1 cellular context compared by ENCODE assay signal in the genomic region with DNA sequence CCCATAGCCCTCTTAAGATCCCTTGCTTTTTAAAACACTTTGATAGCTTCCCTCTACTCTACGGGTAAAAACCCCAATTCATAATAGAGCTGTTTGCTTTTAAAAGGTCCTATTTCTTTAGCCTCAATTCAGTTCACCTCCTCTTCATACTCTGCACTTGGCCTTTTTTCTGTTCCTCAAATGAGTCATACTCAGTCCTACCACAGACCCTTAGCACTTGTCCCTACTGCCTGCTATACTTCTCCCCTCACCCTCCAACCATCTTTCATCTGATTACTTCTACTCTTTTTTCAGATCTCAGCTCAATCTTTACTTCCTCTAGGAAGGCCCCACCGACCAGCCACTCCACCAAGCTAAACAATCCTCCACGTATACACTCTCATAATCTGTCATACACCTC.
TF ChIP-seq lines count a peak whose summit lies in the region.

No MANE protein-coding gene starts in this region.

TF ChIP-seq in WTC11, 78 proteins besides CTCF, POLR2A, EP300 and RAD21:
- TF ChIP-seq IRF2 (CRISPR knock-in tag; IDR thresholded peaks at IDR 0.05; ENCODE audit: borderline replicate concordance, low read depth) (no peak), NR1H2 (CRISPR knock-in tag; IDR thresholded peaks at IDR 0.05) (no peak), TEAD1 (CRISPR knock-in tag; IDR thresholded peaks at IDR 0.05) (no peak), FOXK1 (CRISPR knock-in tag; IDR thresholded peaks at IDR 0.05) (no peak), NR2C2 (CRISPR knock-in tag; IDR thresholded peaks at IDR 0.05) (no peak), STAT6 (CRISPR knock-in tag; conservative IDR thresholded peaks at IDR 0.05; ENCODE audit: low read depth) (no peak), ZNF416 (CRISPR knock-in tag; IDR thresholded peaks at IDR 0.05) (no peak), ERG (CRISPR knock-in tag; IDR thresholded peaks at IDR 0.05) (no peak), FOXP1 (CRISPR knock-in tag; IDR thresholded peaks at IDR 0.05; ENCODE audit: borderline replicate concordance) (no peak), JAZF1 (CRISPR knock-in tag; IDR thresholded peaks at IDR 0.05) (no peak), IRF1 (CRISPR knock-in tag; IDR thresholded peaks at IDR 0.05) (no peak), GABPB1 (CRISPR knock-in tag; IDR thresholded peaks at IDR 0.05) (no peak)
TF ChIP-seq in WTC11: peak in this region for 0.
